8 cellular contexts compared by ENCODE assay signal in genomic region chr6:79536969-79537747, GRCh38. TPM values are rescaled to one million over a fixed set of nuclear protein-coding genes. Genes with fewer than 3 reads are reported as not detected.
DNase-seq lines count a peak whose midpoint lies in the region; ATAC-seq, FAIRE-seq and TF ChIP-seq lines count a peak whose summit lies in the region.

LCA5 (minus strand) TSS chr6:79537430; CDS start chr6:79518894, 18,536 bp downstream.

- H3K4me3 ChIP-seq in kidney epithelial cell (ENCODE audit: low read depth, low read length) = peak within 1 kb of the TSS; percentile 74

- no peak for TF ChIP-seq CTCF in kidney epithelial cell (IDR thresholded peaks at IDR 0.05; ENCODE audit: insufficient read depth, low read length, poor library complexity, severe bottlenecking)

- DNase-seq in AG08396 (ENCODE audit: low spot score) (peak; percentile 89), NCI-H2227 (lab: John Stamatoyannopoulos, UW; ENCODE audit: unreplicated experiment) (peak; percentile 96), kidney epithelial cell (ENCODE audit: low read depth) (peak; percentile 84)
- DNase-seq in activated CD4-positive, alpha-beta T cell treated with anti-CD3 and anti-CD28 coated beads for 1 hour = peak; percentile 69
- peak; percentile 55 to 60 for DNase-seq in stimulated activated CD4-positive, alpha-beta T cell treated with anti-CD3 and anti-CD28 coated beads, Interleukin-15, amount 100 ng/mL, for 1 hour (ENCODE audit: low read depth in 1 of 2, low spot score in 1 of 2)

- FAIRE-seq in colon (lab: Jason Lieb, UNC) = peak; percentile 75

- no peaks in the 10 kb centered on the region for H3K27me3 ChIP-seq in kidney epithelial cell (ENCODE audit: control insufficient read depth, insufficient read depth, low read length)

- H3K36me3 ChIP-seq in kidney epithelial cell (ENCODE audit: control insufficient read depth, insufficient read depth, low read length) = no peaks in the 10 kb centered on the region

- peak; percentile 100 for ATAC-seq in GM18909 (IDR thresholded peaks at IDR 0.05; ENCODE audit: poor library complexity, unreplicated experiment)
- ATAC-seq in HG03135 (IDR thresholded peaks at IDR 0.05; ENCODE audit: unreplicated experiment) = peak; percentile 100

RNA-seq across cellular contexts. Expression of gene LCA5, which starts in this region (rescaled TPM):
- total RNA-seq in kidney epithelial cell = 5.1 and 7.0 TPM in 2 replicates

Comparison
In these comparisons a context has a peak if more than half of its experiments do, and no peak if none do; other contexts are left out.
1. Peak in every context shown above with its lines: DNase-seq, ATAC-seq and H3K4me3 ChIP-seq.